ENCODE assay signal across 17 cellular contexts in genomic region chr20:32982617-32983458, GRCh38. TPM values are rescaled to one million over a fixed set of nuclear protein-coding genes. Genes with fewer than 3 reads are reported as not detected.
DNase-seq lines count a peak whose midpoint lies in the region; ATAC-seq, FAIRE-seq and TF ChIP-seq lines count a peak whose summit lies in the region.
"Had no signal": no experiment of that assay in that cellular context is flagged by ENCODE, and none has a peak within 500 bp of the region (broad histone marks: within the 10 kb centered on the region; RNA-seq: fewer than 3 reads in every experiment).

No MANE protein-coding gene starts in this region.

- no peaks in the 10 kb centered on the region for H3K36me3 Mint-ChIP-seq in neural progenitor cell

- no peak overlapping the region for H3K4me3 Mint-ChIP-seq in neural progenitor cell
- H3K4me3 Mint-ChIP-seq: CD4-positive, alpha-beta T cell had no signal

- ATAC-seq in A549 (no peak), left lobe of liver (no peak), sciatic nerve (no peak)
- ATAC-seq: GM12878 had no signal

- H3K4me2 ChIP-seq in A549, result no peak overlapping the region
- no peak overlapping the region for H3K4me2 ChIP-seq in neural progenitor cell

- no peak overlapping the region for H3K27ac ChIP-seq in A549
- H3K27ac ChIP-seq in angular gyrus (ENCODE audit: low read depth, low read length), result peak overlapping the region; percentile 67
- no peak overlapping the region for H3K27ac ChIP-seq in neural progenitor cell
- H3K27ac ChIP-seq: ascending aorta, esophagus squamous epithelium, uterus had no signal

- TF ChIP-seq CTCF in A549 (IDR thresholded peaks at IDR 0.05) (no peak), neural progenitor cell (IDR thresholded peaks at IDR 0.05) (no peak)

- no peaks in the 10 kb centered on the region for H4K20me1 ChIP-seq in neural progenitor cell (ENCODE audit: low read depth)

- H3K27me3 ChIP-seq in neural progenitor cell, result no peaks in the 10 kb centered on the region
- H3K27me3 ChIP-seq: ascending aorta, uterus had no signal

- H3F3A ChIP-seq in neural progenitor cell (ENCODE audit: low read depth), result no peaks in the 10 kb centered on the region

- no peaks in the 10 kb centered on the region for H3K9me3 ChIP-seq in A549
- H3K9me3 ChIP-seq in neural progenitor cell (ENCODE audit: low read depth), result no peaks in the 10 kb centered on the region
- H3K9me3 ChIP-seq: ascending aorta, esophagus squamous epithelium, uterus had no signal

- no peak for TF ChIP-seq POLR2A in A549 (IDR thresholded peaks at IDR 0.05; ENCODE audit: low read length)

- no peaks in the 10 kb centered on the region for H3K4me1 ChIP-seq in A549
- H3K4me1 ChIP-seq in neural progenitor cell, result peaks cover 12% of the 10 kb centered on the region
- H3K4me1 ChIP-seq: ascending aorta, esophagus squamous epithelium, uterus had no signal

- H3K9me3 Mint-ChIP-seq in neural progenitor cell, result no peaks in the 10 kb centered on the region
- H3K9me3 Mint-ChIP-seq: CD4-positive, alpha-beta T cell had no signal

- FAIRE-seq in A549 (lab: Jason Lieb, UNC), result no peak
- FAIRE-seq: GM12878 had no signal

- no peak for TF ChIP-seq RAD21 in A549 (conservative IDR thresholded peaks at IDR 0.05 in 1 of 2, IDR thresholded peaks at IDR 0.05 in 1 of 2)

- CTCF ChIA-PET in A549 (lab: Yijun Ruan, JAX), result interaction anchor here (2.1 kb wide), 1 partner anchor 13 kb away, joined by 5 read pairs; no protein-coding TSS in a partner anchor

- no peaks in the 10 kb centered on the region for H3K79me2 ChIP-seq in neural progenitor cell (ENCODE audit: low read depth)

- intact Hi-C loops in sciatic nerve (cut with DNase I), result no loop called here

- no peaks in the 10 kb centered on the region for H3K36me3 ChIP-seq in neural progenitor cell
- H3K36me3 ChIP-seq: ascending aorta, esophagus squamous epithelium, uterus had no signal

- H2AFZ ChIP-seq in neural progenitor cell (replicated peaks), result no peak overlapping the region

- 48% methylated on average over 10 of the region's 10 CpGs for WGBS in A549 (ENCODE audit: missing lambda C conversion rate)

- POLR2A ChIA-PET in A549 (lab: Yijun Ruan, JAX), result no interaction called here

- H3K27ac Mint-ChIP-seq in neural progenitor cell, result no peak overlapping the region

- H3K9ac ChIP-seq in neural progenitor cell, result no peak overlapping the region

- peaks cover 13% of the 10 kb centered on the region for H3K27me3 Mint-ChIP-seq in neural progenitor cell (ENCODE audit: insufficient read depth, low read depth)
- H3K27me3 Mint-ChIP-seq: CD4-positive, alpha-beta T cell had no signal

- H3K4me1 Mint-ChIP-seq in neural progenitor cell, result peaks cover 10% of the 10 kb centered on the region

- H3K4me3 ChIP-seq in A549 (no peak overlapping the region), neural progenitor cell (no peak overlapping the region)
- H3K4me3 ChIP-seq: ascending aorta, esophagus squamous epithelium, GM12878, uterus had no signal

- DNase-seq in A549 (ENCODE audit: low read depth in 1 of 2, low spot score in 1 of 2) (no peak), DMS153 treated with DMSO at 0.1 percent for 48 hours (lab: John Stamatoyannopoulos, UW; ENCODE audit: unreplicated experiment) (peak; percentile 6), left lobe of liver (ENCODE audit: low spot score) (peak; percentile 49), cortex of kidney (lab: John Stamatoyannopoulos, UW) (no peak), NOMO-1 treated with dmso at 0.1 percent for 144 hours (lab: John Stamatoyannopoulos, UW; ENCODE audit: unreplicated experiment) (no peak), neural progenitor cell (ENCODE audit: low spot score) (no peak), sciatic nerve (ENCODE audit: low spot score) (no peak)
- DNase-seq: activated CD8-positive, alpha-beta memory T cell treated with anti-CD3 and anti-CD28 coated beads for 24 hours; CD4-positive, alpha-beta T cell; esophagus squamous epithelium; NCI-H2081 treated with DMSO at 0.1 percent for 48 hours; uterus had no signal

- TF ChIP-seq EP300 in A549 (IDR thresholded peaks at IDR 0.05), result no peak

TF ChIP-seq in A549, 52 proteins besides CTCF, POLR2A, EP300 and RAD21:
- TF ChIP-seq, protein P1, sequence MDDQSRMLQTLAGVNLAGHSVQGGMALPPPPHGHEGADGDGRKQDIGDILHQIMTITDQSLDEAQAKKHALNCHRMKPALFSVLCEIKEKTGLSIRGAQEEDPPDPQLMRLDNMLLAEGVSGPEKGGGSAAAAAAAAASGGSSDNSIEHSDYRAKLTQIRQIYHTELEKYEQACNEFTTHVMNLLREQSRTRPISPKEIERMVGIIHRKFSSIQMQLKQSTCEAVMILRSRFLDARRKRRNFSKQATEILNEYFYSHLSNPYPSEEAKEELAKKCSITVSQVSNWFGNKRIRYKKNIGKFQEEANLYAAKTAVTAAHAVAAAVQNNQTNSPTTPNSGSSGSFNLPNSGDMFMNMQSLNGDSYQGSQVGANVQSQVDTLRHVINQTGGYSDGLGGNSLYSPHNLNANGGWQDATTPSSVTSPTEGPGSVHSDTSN (IDR thresholded peaks at IDR 0.05), result no peak
- peak; percentile 32 for TF ChIP-seq ZFP36 (IDR thresholded peaks at IDR 0.05; ENCODE audit: borderline replicate concordance, partially characterized antibody)
TF ChIP-seq in A549: peak in this region for 1.

RNA-seq across cellular contexts. Expression of gene SUN5, which starts 21.4 kb away (rescaled TPM):
- polyA plus RNA-seq in A549 (2011; rRNA removed) (not detected in 2 replicates), A549 (2017; fragmentation: RNase III; extraction: RNeasy Plus Mini Kit Qiagen cat#74134 plus additional on column Dnase treatment) (not detected in 3 replicates)
- not detected in 2 replicates for polyA plus RNA-seq in A549 (2012; cell fraction: cytosol; rRNA removed)
- polyA plus RNA-seq in A549 (2012; cell fraction: nucleus; rRNA removed), result not detected in 2 replicates
- not detected in 2 replicates for polyA minus RNA-seq in A549 (2011; rRNA and poly(A)+ RNA removed)
- total RNA-seq in left lobe of liver (not detected), neural progenitor cell (ENCODE audit: low replicate concordance) (not detected in 2 replicates), sciatic nerve (not detected)
- total RNA-seq: ascending aorta; CD4-positive, alpha-beta T cell; esophagus squamous epithelium; GM12878; kidney epithelial cell; osteoblast; uterus had no signal
- polyA plus RNA-seq: GM12878 had no signal

RNA-seq across cellular contexts. Expression of gene BPIFB2, which starts 24.7 kb away (rescaled TPM):
- polyA plus RNA-seq in A549 (2011; rRNA removed) (not detected in 2 replicates), A549 (2017; fragmentation: RNase III; extraction: RNeasy Plus Mini Kit Qiagen cat#74134 plus additional on column Dnase treatment) (not detected in 3 replicates)
- polyA plus RNA-seq in A549 (2012; cell fraction: cytosol; rRNA removed), result not detected in 2 replicates
- not detected in 2 replicates for polyA plus RNA-seq in A549 (2012; cell fraction: nucleus; rRNA removed)
- not detected in 2 replicates for polyA minus RNA-seq in A549 (2011; rRNA and poly(A)+ RNA removed)
- total RNA-seq in left lobe of liver (0.18 TPM), neural progenitor cell (ENCODE audit: low replicate concordance) (not detected in 2 replicates), sciatic nerve (not detected)
- total RNA-seq: ascending aorta; CD4-positive, alpha-beta T cell; GM12878; kidney epithelial cell; osteoblast; uterus had no signal
- polyA plus RNA-seq: GM12878 had no signal

RNA-seq across cellular contexts. Expression of gene BPIFB6, which starts 48.6 kb away (rescaled TPM):
- polyA plus RNA-seq in A549 (2011; rRNA removed) (not detected in 2 replicates), A549 (2017; fragmentation: RNase III; extraction: RNeasy Plus Mini Kit Qiagen cat#74134 plus additional on column Dnase treatment) (not detected in 3 replicates)
- polyA plus RNA-seq in A549 (2012; cell fraction: cytosol; rRNA removed), result not detected in 2 replicates
- not detected in 2 replicates for polyA plus RNA-seq in A549 (2012; cell fraction: nucleus; rRNA removed)
- polyA minus RNA-seq in A549 (2011; rRNA and poly(A)+ RNA removed), result not detected in 2 replicates
- total RNA-seq in left lobe of liver (not detected), neural progenitor cell (ENCODE audit: low replicate concordance) (not detected in 2 replicates), sciatic nerve (not detected)
- total RNA-seq: ascending aorta; CD4-positive, alpha-beta T cell; esophagus squamous epithelium; GM12878; kidney epithelial cell; osteoblast; uterus had no signal
- polyA plus RNA-seq: GM12878 had no signal

Comparison
In these comparisons a context has a peak if more than half of its experiments do, and no peak if none do; other contexts are left out.
1. DNase-seq: peak in DMS153 treated with DMSO at 0.1 percent for 48 hours (single experiment) and left lobe of liver (single experiment); none in A549 (0 of 2), cortex of kidney (single experiment), NOMO-1 treated with dmso at 0.1 percent for 144 hours (single experiment), neural progenitor cell (single experiment) and sciatic nerve (single experiment).